ENCODE assay signal across 9 cellular contexts in genomic region chr19:38317104-38317612, GRCh38. TPM values are rescaled to one million over a fixed set of nuclear protein-coding genes. Genes with fewer than 3 reads are reported as not detected.
DNase-seq lines count a peak whose midpoint lies in the region; TF ChIP-seq lines count a peak whose summit lies in the region.
"Had no signal": no experiment of that assay in that cellular context is flagged by ENCODE, and none has a peak within 500 bp of the region (broad histone marks: within the 10 kb centered on the region; RNA-seq: fewer than 3 reads in every experiment).

No MANE protein-coding gene starts in this region.

- H2BK12ac ChIP-seq in mesenchymal stem cell (ENCODE audit: low read length in 2 of 2) = peak overlapping the region in 1 of 2 experiments; percentile 54

- H3K27me3 Mint-ChIP-seq in CD14-positive monocyte (ENCODE audit: low read depth in 3 of 3) = peaks cover 0 to 4% (median 3%) of the 10 kb centered on the region in 3 donors
- H3K27me3 Mint-ChIP-seq in IgD-negative memory B cell = no peaks in the 10 kb centered on the region
- H3K27me3 Mint-ChIP-seq in activated T-cell treated with anti-CD3 and anti-CD28 coated beads, Interleukin-2, amount 50 U/mL, for 24 hours = no peaks in the 10 kb centered on the region

- whole genome bisulfite sequencing in mesenchymal stem cell = 75% methylated on average over 11 of the region's 11 CpGs

- no peak overlapping the region for H3K23ac ChIP-seq in mesenchymal stem cell (ENCODE audit: low read length in 2 of 2)

- H3K36me3 ChIP-seq in mesenchymal stem cell (ENCODE audit: control insufficient read depth in 1 of 2, insufficient read depth in 2 of 2, low read depth in 1 of 2, low read length in 2 of 2) = no peaks in the 10 kb centered on the region

- H3K4me3 Mint-ChIP-seq in CD14-positive monocyte (peak overlapping the region; percentile 77 to 91), IgD-negative memory B cell (peak overlapping the region; percentile 75 to 99 (median 94))
- peak overlapping the region; percentile 77 for H3K4me3 Mint-ChIP-seq in activated T-cell treated with anti-CD3 and anti-CD28 coated beads, Interleukin-2, amount 50 U/mL, for 24 hours

- no peak overlapping the region for H3K14ac ChIP-seq in mesenchymal stem cell (ENCODE audit: low read length in 2 of 2)

- peaks cover 0 to 5% (median 0%) of the 10 kb centered on the region in 7 donors for H3K9me3 Mint-ChIP-seq in CD14-positive monocyte
- H3K9me3 Mint-ChIP-seq in IgD-negative memory B cell = no peaks in the 10 kb centered on the region
- H3K9me3 Mint-ChIP-seq in activated T-cell treated with anti-CD3 and anti-CD28 coated beads, Interleukin-2, amount 50 U/mL, for 24 hours = no peaks in the 10 kb centered on the region

- H4K8ac ChIP-seq in mesenchymal stem cell (ENCODE audit: low read length) = peak overlapping the region; percentile 37

- H2BK120ac ChIP-seq in mesenchymal stem cell (ENCODE audit: low read depth, low read length) = no peak overlapping the region

- H3K9ac ChIP-seq in mesenchymal stem cell (ENCODE audit: low read length) = no peak overlapping the region

- H3K4me1 Mint-ChIP-seq in CD14-positive monocyte = peaks cover 80% of the 10 kb centered on the region
- peaks cover 12 to 28% (median 27%) of the 10 kb centered on the region in 3 donors for H3K4me1 Mint-ChIP-seq in IgD-negative memory B cell
- H3K4me1 Mint-ChIP-seq in activated T-cell treated with anti-CD3 and anti-CD28 coated beads, Interleukin-2, amount 50 U/mL, for 24 hours (ENCODE audit: low read depth) = peaks cover 62% of the 10 kb centered on the region

- H2AK5ac ChIP-seq in mesenchymal stem cell (ENCODE audit: low read length, severe bottlenecking) = peak overlapping the region; percentile 30

- H3K27ac Mint-ChIP-seq in CD14-positive monocyte (peak overlapping the region; percentile 90 to 98 (median 95)), IgD-negative memory B cell (peak overlapping the region; percentile 52 to 98 (median 88))
- peak overlapping the region; percentile 92 for H3K27ac Mint-ChIP-seq in activated T-cell treated with anti-CD3 and anti-CD28 coated beads, Interleukin-2, amount 50 U/mL, for 24 hours

- H2BK15ac ChIP-seq in mesenchymal stem cell (ENCODE audit: low read depth, poor library complexity, severe bottlenecking) = no peak overlapping the region

- intact Hi-C loops in CD14-positive monocyte (cut with micrococcal nuclease) = loop anchor here (2.0 to 5.0 kb wide), 4 partner anchors 18 to 410 kb away; partner anchors contain the start of genes SIPA1L3 (in 2 of the 2), WDR87 (in 2 of the 2), CATSPERG (in 1 of the 2) and EIF3K (in 1 of the 2)

- no peak overlapping the region for H2AFZ ChIP-seq in mesenchymal stem cell (ENCODE audit: low read depth, low read length)

- H3K4ac ChIP-seq in mesenchymal stem cell (ENCODE audit: low read depth in 1 of 2, low read length in 2 of 2) = no peak overlapping the region

- TF ChIP-seq CTCF in CD14-positive monocyte (IDR thresholded peaks at IDR 0.05) = no peak

- H3K18ac ChIP-seq in mesenchymal stem cell (ENCODE audit: low read depth in 1 of 2, low read length in 2 of 2) = no peak overlapping the region

- peak; percentile 60 for DNase-seq in CD14-positive monocyte (ENCODE audit: low spot score)
- peak; percentile 51 for DNase-seq in activated T-cell treated with anti-CD3 and anti-CD28 coated beads, Interleukin-2, amount 50 U/mL, for 24 hours
- no peak for DNase-seq in mesenchymal stem cell
- DNase-seq in NCI-H128 (lab: John Stamatoyannopoulos, UW; ENCODE audit: unreplicated experiment) = no peak
- no peak for DNase-seq in hepatic stellate cell (ENCODE audit: low spot score)
- no peak for DNase-seq in GOT3 (lab: John Stamatoyannopoulos, UW)
- DNase-seq in NCI-H1092 (lab: John Stamatoyannopoulos, UW) = no peak
- DNase-seq: NCI-H2081 treated with DMSO at 0.1 percent for 48 hours had no signal

- no peak overlapping the region for H4K91ac ChIP-seq in mesenchymal stem cell (ENCODE audit: low read length)

- peaks cover 18% of the 10 kb centered on the region for H3K79me1 ChIP-seq in mesenchymal stem cell (replicated peaks; ENCODE audit: low read length, poor library complexity, severe bottlenecking)

- H3K36me3 Mint-ChIP-seq in CD14-positive monocyte (peaks cover 6 to 16% of the 10 kb centered on the region in 2 donors), IgD-negative memory B cell (peaks cover 2% of the 10 kb centered on the region)
- H3K36me3 Mint-ChIP-seq in activated T-cell treated with anti-CD3 and anti-CD28 coated beads, Interleukin-2, amount 50 U/mL, for 24 hours (ENCODE audit: low read depth) = peaks cover 6% of the 10 kb centered on the region

- H3K9me3 ChIP-seq in mesenchymal stem cell (ENCODE audit: control insufficient read depth, low read length) = no peaks in the 10 kb centered on the region

- H3K27me3 ChIP-seq in mesenchymal stem cell (ENCODE audit: control insufficient read depth in 1 of 2, insufficient read depth in 1 of 2, low read length in 2 of 2) = peaks cover 0 to 15% of the 10 kb centered on the region in 2 experiments

- H2BK5ac ChIP-seq in mesenchymal stem cell (ENCODE audit: low read depth, low read length, poor library complexity, severe bottlenecking) = no peak overlapping the region

- H3K4me2 ChIP-seq in mesenchymal stem cell (ENCODE audit: low read length, poor library complexity, severe bottlenecking) = no peak overlapping the region

- H3K4me1 ChIP-seq in mesenchymal stem cell (ENCODE audit: control insufficient read depth, insufficient read depth, low read depth, low read length) = peaks cover 27% of the 10 kb centered on the region

- no peak overlapping the region for H3K4me3 ChIP-seq in mesenchymal stem cell (ENCODE audit: insufficient read depth in 1 of 2, low read depth in 1 of 2, low read length in 2 of 2)

- no peak overlapping the region for H3K27ac ChIP-seq in mesenchymal stem cell (ENCODE audit: low read length, poor library complexity, severe bottlenecking)

RNA-seq across cellular contexts. Expression of gene YIF1B, which starts 1.4 kb away (rescaled TPM):
- polyA plus RNA-seq in CD14-positive monocyte (10 to 100 TPM; 79.4 to 90.5 TPM), IgD-negative memory B cell (33.7 TPM)
- 61.1 TPM for polyA plus RNA-seq in mesenchymal stem cell (2013, experiment 1 of 2)
- polyA plus RNA-seq in mesenchymal stem cell (2013, experiment 2 of 2) = 60.5 TPM

RNA-seq across cellular contexts. Expression of gene KCNK6, which starts 2.5 kb away (rescaled TPM):
- 1 to 10 TPM; 7.3 to 8.7 TPM for polyA plus RNA-seq in CD14-positive monocyte
- 3.6 TPM for polyA plus RNA-seq in IgD-negative memory B cell
- 15.3 TPM for polyA plus RNA-seq in mesenchymal stem cell (2013, experiment 1 of 2)
- 15.7 TPM for polyA plus RNA-seq in mesenchymal stem cell (2013, experiment 2 of 2)

RNA-seq across cellular contexts. Expression of gene C19orf33, which starts 13.1 kb away (rescaled TPM):
- polyA plus RNA-seq in CD14-positive monocyte = under 1 TPM; 0.69 to 0.73 TPM
- 0.83 TPM for polyA plus RNA-seq in IgD-negative memory B cell
- polyA plus RNA-seq in mesenchymal stem cell (2013, experiment 1 of 2) = 1.8 TPM
- polyA plus RNA-seq in mesenchymal stem cell (2013, experiment 2 of 2) = 2.1 TPM

RNA-seq across cellular contexts. Expression of gene CATSPERG, which starts 18.5 kb away (rescaled TPM):
- polyA plus RNA-seq in CD14-positive monocyte (1 to 10 TPM; 3.9 to 4.6 TPM), IgD-negative memory B cell (1.6 TPM)
- 0.14 TPM for polyA plus RNA-seq in mesenchymal stem cell (2013, experiment 1 of 2)
- polyA plus RNA-seq in mesenchymal stem cell (2013, experiment 2 of 2) = 0.18 TPM

RNA-seq across cellular contexts. Expression of gene SPINT2, which starts 52.8 kb away (rescaled TPM):
- polyA plus RNA-seq in CD14-positive monocyte = 100 to 1,000 TPM; 114 to 139 TPM
- polyA plus RNA-seq in IgD-negative memory B cell = 167 TPM
- polyA plus RNA-seq in mesenchymal stem cell (2013, experiment 1 of 2) = 6.9 TPM
- 7.6 TPM for polyA plus RNA-seq in mesenchymal stem cell (2013, experiment 2 of 2)

Comparison
In these comparisons a context has a peak if more than half of its experiments do, and no peak if none do; other contexts are left out.
1. DNase-seq: peak in CD14-positive monocyte (single experiment) and activated T-cell treated with anti-CD3 and anti-CD28 coated beads, Interleukin-2, amount 50 U/mL, for 24 hours (single experiment); none in mesenchymal stem cell (single experiment), NCI-H128 (single experiment), hepatic stellate cell (single experiment), GOT3 (single experiment) and NCI-H1092 (single experiment).
2. Peak in every context shown above with its lines, with median percentiles within 50 percentile points of each other: H3K27ac Mint-ChIP-seq and H3K4me3 Mint-ChIP-seq.